7 cellular contexts compared by ENCODE assay signal in genomic region chr13:23888658-23889597, GRCh38. TPM values are rescaled to one million over a fixed set of nuclear protein-coding genes. Genes with fewer than 3 reads are reported as not detected.
DNase-seq lines count a peak whose midpoint lies in the region; ATAC-seq and TF ChIP-seq lines count a peak whose summit lies in the region.

TSS of gene MIPEP (minus strand) at chr13:23889400. CDS start at chr13:23889320, 80 bp downstream.

- peak; percentile 95 for ATAC-seq in GM18502 (IDR thresholded peaks at IDR 0.05; ENCODE audit: poor library complexity, unreplicated experiment)
- peak; percentile 93 for ATAC-seq in HG02938 (IDR thresholded peaks at IDR 0.05; ENCODE audit: unreplicated experiment)

- TF ChIP-seq CTCF in astrocyte of the cerebellum (IDR thresholded peaks at IDR 0.05; ENCODE audit: low read depth, low read length, missing control alignments) = peak; percentile 73

- peak within 1 kb of the TSS; percentile 92 for H3K4me3 ChIP-seq in astrocyte of the cerebellum (ENCODE audit: low read depth, low read length)

- DNase-seq in NCI-H187 treated with DMSO at 0.1 percent for 48 hours (lab: John Stamatoyannopoulos, UW) = peak; percentile 59
- peak; percentile 77 for DNase-seq in T-helper 9 cell
- DNase-seq in astrocyte of the cerebellum (ENCODE audit: low read depth) = peak; percentile 87
- peak; percentile 93 for DNase-seq in hepatic stellate cell (ENCODE audit: low spot score)
- peak; percentile 85 for DNase-seq in renal cortical epithelial cell (ENCODE audit: low read depth)

- in situ Hi-C loops in astrocyte of the cerebellum (cut with HindIII; ENCODE audit: low sequenced_read_pairs) = no loop called here

RNA-seq across cellular contexts. Expression of gene MIPEP, which starts in this region (rescaled TPM):
- total RNA-seq in renal cortical epithelial cell = 29.7 and 32.6 TPM in 2 replicates

Comparison
In these comparisons a context has a peak if more than half of its experiments do, and no peak if none do; other contexts are left out.
1. Peak in every context shown above with its lines: DNase-seq, ATAC-seq and H3K4me3 ChIP-seq.